Comparison of ENCODE assay signal across 29 cellular contexts in the genomic region with DNA sequence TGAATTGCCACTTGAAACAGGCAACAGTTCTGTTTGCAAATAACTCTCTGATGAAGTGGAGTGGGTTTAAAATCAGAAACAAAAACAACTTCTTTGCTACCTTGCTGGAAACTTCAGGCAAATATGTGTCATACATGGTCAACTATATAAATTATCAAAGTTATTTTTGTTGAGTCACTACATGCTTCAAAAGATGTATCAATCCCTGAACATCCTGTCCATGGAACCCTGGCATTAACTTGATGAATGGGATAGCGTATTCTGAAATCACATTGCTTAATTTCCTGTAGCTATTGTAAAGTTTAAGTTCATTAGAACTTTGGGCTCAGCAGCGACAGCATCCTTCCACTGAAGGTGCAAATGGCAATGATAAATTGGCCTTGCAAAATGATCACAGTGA.
"Had no signal": no experiment of that assay in that cellular context is flagged by ENCODE, and none has a peak within 500 bp of the region (broad histone marks: within the 10 kb centered on the region; RNA-seq: fewer than 3 reads in every experiment).

No MANE protein-coding gene starts in this region.

- H3K27me3 ChIP-seq: left lung, neural progenitor cell, neutrophil, right atrium auricular region, right lobe of liver, stomach, testis, thyroid gland, transverse colon, upper lobe of left lung, vagina had no signal

- H2AFZ ChIP-seq: neural progenitor cell had no signal

- H3K27me3 Mint-ChIP-seq: stimulated activated memory B cell treated with anti-CD40 and anti-IgM and Interleukin-4, amounts not matched to agents 10 μg/mL and 1 μg/mL and 100 μg/mL, for 72 hours had no signal

- ATAC-seq: left colon; left lung; lower lobe of right lung; natural killer cell; right lobe of liver; stimulated activated memory B cell treated with anti-CD40 and anti-IgM and Interleukin-4, amounts not matched to agents 10 μg/mL and 1 μg/mL and 100 μg/mL, for 72 hours had no signal

- H3K4me1 Mint-ChIP-seq: naive B cell; natural killer cell; stimulated activated memory B cell treated with anti-CD40 and anti-IgM and Interleukin-4, amounts not matched to agents 10 μg/mL and 1 μg/mL and 100 μg/mL, for 72 hours had no signal

- H3K27ac Mint-ChIP-seq: mesothelial cell of epicardium; naive B cell; natural killer cell; nephron progenitor cell; neural progenitor cell; progenitor cell of endocrine pancreas; stimulated activated memory B cell treated with anti-CD40 and anti-IgM and Interleukin-4, amounts not matched to agents 10 μg/mL and 1 μg/mL and 100 μg/mL, for 72 hours had no signal

- H3K36me3 ChIP-seq: left lung, lower lobe of right lung, neural progenitor cell, neutrophil, right atrium auricular region, right lobe of liver, stomach, thyroid gland, transverse colon, upper lobe of left lung, vagina had no signal

- H3K4me3 ChIP-seq: left lung, lower lobe of right lung, neural progenitor cell, right atrium auricular region, right lobe of liver, smooth muscle cell, stomach, testis, thyroid gland, transverse colon, upper lobe of left lung, vagina had no signal

- FAIRE-seq: kidney had no signal

- H3K27ac ChIP-seq: left lung, lower lobe of right lung, neural progenitor cell, neutrophil, right atrium auricular region, right lobe of liver, stomach, testis, thyroid gland, transverse colon, upper lobe of left lung, vagina had no signal

- H3K9me3 ChIP-seq: left lung, lower lobe of right lung, neutrophil, right atrium auricular region, right lobe of liver, stomach, testis, thyroid gland, transverse colon, upper lobe of left lung, vagina had no signal

- H3K4me2 ChIP-seq: neural progenitor cell, smooth muscle cell had no signal

- H3K4me1 ChIP-seq: left lung, lower lobe of right lung, neural progenitor cell, right atrium auricular region, right lobe of liver, stomach, testis, thyroid gland, transverse colon, upper lobe of left lung had no signal

- H3K4me3 Mint-ChIP-seq: mesothelial cell of epicardium; naive B cell; natural killer cell; nephron progenitor cell; neural progenitor cell; stimulated activated memory B cell treated with anti-CD40 and anti-IgM and Interleukin-4, amounts not matched to agents 10 μg/mL and 1 μg/mL and 100 μg/mL, for 72 hours had no signal

- DNase-seq: hippocampal formation; kidney; left colon; left lung; lower lobe of right lung; mesendoderm; naive B cell; natural killer cell; nephron progenitor cell; occipital lobe; right lobe of liver; stimulated activated CD4-positive, alpha-beta T cell treated with anti-CD3 and anti-CD28 coated beads, Interleukin-1b, Interleukin-23, amount 100 ng/mL, for 48 hours; stimulated activated CD4-positive, alpha-beta T cell treated with anti-CD3 and anti-CD28 coated beads, Interleukin-2, amount 100 ng/mL, for 48 hours; stimulated activated CD4-positive, alpha-beta T cell treated with anti-CD3 and anti-CD28 coated beads, Interleukin-4, amount 100 ng/mL, for 4 hours; stimulated activated CD8-positive, alpha-beta memory T cell treated with anti-CD3 and anti-CD28 coated beads, Interleukin-4, amount 100 ng/mL, for 48 hours; stimulated activated naive CD4-positive, alpha-beta T cell treated with Interleukin-2 at 50 U/mL for 16 hours; stomach; testis; thyroid gland; transverse colon; upper lobe of left lung had no signal

- H3K9ac ChIP-seq: neural progenitor cell had no signal

- H3K9me3 Mint-ChIP-seq: natural killer cell, nephron progenitor cell had no signal
